ENCODE assay signal across 15 cellular contexts in genomic region chr4:25089058-25089763, GRCh38. TPM values are rescaled to one million over a fixed set of nuclear protein-coding genes. Genes with fewer than 3 reads are reported as not detected.
DNase-seq lines count a peak whose midpoint lies in the region; TF ChIP-seq lines count a peak whose summit lies in the region.
"Had no signal": no experiment of that assay in that cellular context is flagged by ENCODE, and none has a peak within 500 bp of the region (broad histone marks: within the 10 kb centered on the region; RNA-seq: fewer than 3 reads in every experiment).

No MANE protein-coding gene starts in this region.

- CTCF ChIA-PET in SK-N-SH (lab: Yijun Ruan, JAX) = no interaction called here

- H3K79me2 ChIP-seq in SK-N-SH (ENCODE audit: insufficient read depth) = no peaks in the 10 kb centered on the region
- H3K79me2 ChIP-seq in parathyroid adenoma = no peaks in the 10 kb centered on the region

- H3K9ac ChIP-seq in SK-N-SH (no peak overlapping the region), parathyroid adenoma (no peak overlapping the region)

- H3K27me3 Mint-ChIP-seq in HFFc6 (ENCODE audit: insufficient read depth) = peaks cover 38% of the 10 kb centered on the region
- H3K27me3 Mint-ChIP-seq in glutamatergic neuron (ENCODE audit: unreplicated experiment) = peaks cover 10% of the 10 kb centered on the region

- peak overlapping the region in 1 of 2 experiments; percentile 60; a peak in 1 of 4 replicates for H3K4me3 ChIP-seq in SK-N-SH (ENCODE audit: low read depth in 2 of 2, low read length in 1 of 2)
- H3K4me3 ChIP-seq in parathyroid adenoma (ENCODE audit: low read depth, low read length) = peak overlapping the region; percentile 17
- H3K4me3 ChIP-seq: mucosa of descending colon had no signal

- H3K9me2 ChIP-seq in SK-N-SH = no peaks in the 10 kb centered on the region

- no peak for DNase-seq in HFFc6
- no peak for DNase-seq in SK-N-SH
- no peak for DNase-seq in glutamatergic neuron
- DNase-seq in NCI-H748 treated with DMSO at 0.1 percent for 48 hours (lab: John Stamatoyannopoulos, UW) = no peak
- DNase-seq in amniotic stem cell (lab: John Stamatoyannopoulos, UW) = no peak
- DNase-seq in DMS53 treated with DMSO at 0.1 percent for 48 hours (lab: John Stamatoyannopoulos, UW; ENCODE audit: unreplicated experiment) = no peak
- DNase-seq: activated CD8-positive, alpha-beta T cell treated with anti-CD3 and anti-CD28 coated beads, Interleukin-2, amount 10 ng/mL, durations not matched to agents 7 days and 5 days; effector CD8-positive, alpha-beta T cell; mucosa of descending colon; Peyer's patch had no signal

- peaks cover 6 to 7% of the 10 kb centered on the region in 2 experiments; a peak in 2 of 4 replicates for H3K4me1 ChIP-seq in SK-N-SH (ENCODE audit: control insufficient read depth in 1 of 2, insufficient read depth in 2 of 2, low read depth in 1 of 2, low read length in 1 of 2)
- peaks cover 22% of the 10 kb centered on the region for H3K4me1 ChIP-seq in parathyroid adenoma

- peak overlapping the region; percentile 62 for H2AFZ ChIP-seq in SK-N-SH (ENCODE audit: low read depth)
- H2AFZ ChIP-seq in parathyroid adenoma = peak overlapping the region; percentile 66

- H3K9me3 ChIP-seq in SK-N-SH (no peaks in the 10 kb centered on the region), parathyroid adenoma (ENCODE audit: control insufficient read depth, low read length) (no peaks in the 10 kb centered on the region)
- H3K9me3 ChIP-seq: Peyer's patch had no signal

- TF ChIP-seq CTCF in HFFc6 (IDR thresholded peaks at IDR 0.05) (no peak), SK-N-SH (IDR thresholded peaks at IDR 0.05) (no peak), glutamatergic neuron (IDR thresholded peaks at IDR 0.05; ENCODE audit: partially characterized antibody, unreplicated experiment) (no peak), parathyroid adenoma (IDR thresholded peaks at IDR 0.05) (no peak)

- H3K36me3 Mint-ChIP-seq in HFFc6 (ENCODE audit: low read depth) = peaks cover 9% of the 10 kb centered on the region; the same call in 1 of the 2 replicates
- peaks cover 10% of the 10 kb centered on the region for H3K36me3 Mint-ChIP-seq in glutamatergic neuron (ENCODE audit: unreplicated experiment)

- POLR2A ChIA-PET in SK-N-SH (lab: Yijun Ruan, JAX) = no interaction called here

- no peak for TF ChIP-seq EP300 in SK-N-SH (IDR thresholded peaks at IDR 0.05; ENCODE audit: borderline replicate concordance in 1 of 2, low read depth in 1 of 2, low read length in 1 of 2)

- peak overlapping the region; percentile 72 for H3K4me3 Mint-ChIP-seq in HFFc6
- H3K4me3 Mint-ChIP-seq in glutamatergic neuron (ENCODE audit: unreplicated experiment) = peak overlapping the region; percentile 75
- H3K4me3 Mint-ChIP-seq: activated CD8-positive, alpha-beta T cell treated with anti-CD3 and anti-CD28 coated beads, Interleukin-2, amount 10 ng/mL, durations not matched to agents 7 days and 5 days; central memory CD8-positive, alpha-beta T cell; IgD-negative memory B cell had no signal

- H3F3A ChIP-seq in SK-N-SH (replicated peaks; ENCODE audit: insufficient read depth) = no peaks in the 10 kb centered on the region

- no peak for TF ChIP-seq RAD21 in SK-N-SH (IDR thresholded peaks at IDR 0.05; ENCODE audit: low read length)

- no peaks in the 10 kb centered on the region for H4K20me1 ChIP-seq in SK-N-SH (ENCODE audit: insufficient read depth)

- H3K27ac ChIP-seq in SK-N-SH (ENCODE audit: low read depth in 2 of 2, low read length in 1 of 2) (no peak overlapping the region), parathyroid adenoma (peak overlapping the region; percentile 80)
- H3K27ac ChIP-seq: Peyer's patch, VCaP had no signal

- H3K36me3 ChIP-seq in SK-N-SH (replicated peaks in 1 of 2; ENCODE audit: control insufficient read depth in 1 of 2, insufficient read depth in 2 of 2, low read length in 1 of 2) (no peaks in the 10 kb centered on the region), parathyroid adenoma (ENCODE audit: control insufficient read depth, insufficient read depth, low read length) (no peaks in the 10 kb centered on the region)
- H3K36me3 ChIP-seq: Peyer's patch had no signal

- H3K9me3 Mint-ChIP-seq in HFFc6 (peaks cover 13% of the 10 kb centered on the region), glutamatergic neuron (ENCODE audit: unreplicated experiment) (peaks cover 20% of the 10 kb centered on the region)

- WGBS in SK-N-SH (ENCODE audit: low lambda C conversion rate) = 53% methylated on average over 13 of the region's 13 CpGs

- H3K27me3 ChIP-seq in SK-N-SH (ENCODE audit: insufficient read depth) (peaks cover 53% of the 10 kb centered on the region), parathyroid adenoma (ENCODE audit: control insufficient read depth, insufficient read depth, low read length) (no peaks in the 10 kb centered on the region)
- H3K27me3 ChIP-seq: Peyer's patch had no signal

- no peak overlapping the region for H3K27ac Mint-ChIP-seq in HFFc6
- H3K27ac Mint-ChIP-seq in glutamatergic neuron (ENCODE audit: unreplicated experiment) = peak overlapping the region; percentile 79
- H3K27ac Mint-ChIP-seq: activated CD8-positive, alpha-beta T cell treated with anti-CD3 and anti-CD28 coated beads, Interleukin-2, amount 10 ng/mL, durations not matched to agents 7 days and 5 days; IgD-negative memory B cell had no signal

- H3K4me1 Mint-ChIP-seq in HFFc6 (ENCODE audit: low read depth) (peaks cover 25% of the 10 kb centered on the region), glutamatergic neuron (ENCODE audit: low read depth, unreplicated experiment) (peaks cover 28% of the 10 kb centered on the region)
- H3K4me1 Mint-ChIP-seq: central memory CD8-positive, alpha-beta T cell had no signal

- H3K4me2 ChIP-seq in SK-N-SH (peak overlapping the region; percentile 90), parathyroid adenoma (ENCODE audit: low read length) (peak overlapping the region; percentile 71)

TF ChIP-seq in SK-N-SH, 30 proteins besides CTCF, POLR2A, EP300 and RAD21:
- no peak for TF ChIP-seq CHD2 (IDR thresholded peaks at IDR 0.05; ENCODE audit: low read length, partially characterized antibody)
- TF ChIP-seq TEAD4 (IDR thresholded peaks at IDR 0.05; ENCODE audit: borderline replicate concordance, insufficient read depth) = no peak
- TF ChIP-seq GABPA (IDR thresholded peaks at IDR 0.05; ENCODE audit: low read depth) = no peak
- no peak for TF ChIP-seq JUND (IDR thresholded peaks at IDR 0.05)
- TF ChIP-seq ELF1 (IDR thresholded peaks at IDR 0.05) = no peak
- TF ChIP-seq POLR2AphosphoS5 (IDR thresholded peaks at IDR 0.05; ENCODE audit: low read depth, low read length) = no peak
- no peak for TF ChIP-seq FOXM1 (IDR thresholded peaks at IDR 0.05; ENCODE audit: low read depth)
- no peak for TF ChIP-seq GATA2 (CRISPR knock-in tag; IDR thresholded peaks at IDR 0.05)
- no peak for TF ChIP-seq NFIC (IDR thresholded peaks at IDR 0.05; ENCODE audit: borderline replicate concordance)
- no peak for TF ChIP-seq RCOR1 (IDR thresholded peaks at IDR 0.05; ENCODE audit: low read length)
- no peak for TF ChIP-seq ZBTB33 (IDR thresholded peaks at IDR 0.05; ENCODE audit: borderline replicate concordance, low read depth)
- TF ChIP-seq NRF1 (IDR thresholded peaks at IDR 0.05; ENCODE audit: low read depth, low read length) = no peak
- TF ChIP-seq RFX5 (IDR thresholded peaks at IDR 0.05; ENCODE audit: low read length) = no peak
- TF ChIP-seq USF2 (IDR thresholded peaks at IDR 0.05; ENCODE audit: borderline replicate concordance, low read depth, low read length) = no peak
- no peak for TF ChIP-seq SMC3 (IDR thresholded peaks at IDR 0.05; ENCODE audit: low read depth, low read length)
- no peak for TF ChIP-seq SIN3A (IDR thresholded peaks at IDR 0.05; ENCODE audit: borderline replicate concordance, low read depth, low read length)
- no peak for TF ChIP-seq EZH2phosphoT487 (IDR thresholded peaks at IDR 0.05; ENCODE audit: borderline replicate concordance, low read depth)

RNA-seq across cellular contexts. Expression of gene LGI2, which starts 58.5 kb away (rescaled TPM):
- not detected for total RNA-seq in HFFc6 (2021; fragmentation: NEBNext Ultra II Directional; extraction: Animal tissue kit (Norgen Biotek cat#: 25700))
- polyA plus RNA-seq in SK-N-SH (2012; rRNA removed) = not detected in 2 replicates
- polyA plus RNA-seq in SK-N-SH (2012; cell fraction: cytosol; rRNA removed) = 0.04 TPM in 1 of 2 replicates, not detected in the other
- 0.02 TPM in 1 of 2 replicates, not detected in the other for polyA plus RNA-seq in SK-N-SH (2012; cell fraction: nucleus; rRNA removed)
- total RNA-seq in glutamatergic neuron (ENCODE audit: unreplicated experiment) = 20.5 TPM
- total RNA-seq: activated CD8-positive, alpha-beta T cell treated with anti-CD3 and anti-CD28 coated beads, Interleukin-2, amount 10 ng/mL, durations not matched to agents 7 days and 5 days; G401 had no signal
- polyA plus RNA-seq: IgD-negative memory B cell had no signal

Comparison
In these comparisons a context has a peak if more than half of its experiments do, and no peak if none do; other contexts are left out.
1. RNA of gene LGI2, which starts 58.5 kb away (total RNA-seq): 20.5 TPM in glutamatergic neuron (single experiment); not detected in HFFc6; every median in the first group is over 10 times any median in the second.